ENCODE assay signal across 16 cellular contexts in genomic region chr17:72587156-72587555, GRCh38.
A peak's percentile ranks its signal among the peaks of the same experiment; 100 is the strongest.
DNase-seq lines count a peak whose midpoint lies in the region; ATAC-seq and TF ChIP-seq lines count a peak whose summit lies in the region.
"Had no signal": no experiment of that assay in that cellular context is flagged by ENCODE, and none has a peak within 500 bp of the region (broad histone marks: within the 10 kb centered on the region; RNA-seq: fewer than 3 reads in every experiment).

No MANE protein-coding gene starts in this region.

- no peaks in the 10 kb centered on the region for H3K27me3 ChIP-seq in CD4-positive, alpha-beta memory T cell (ENCODE audit: insufficient read depth, low read length)
- H3K27me3 ChIP-seq in Panc1 (ENCODE audit: control insufficient read depth, insufficient read depth, low read length) (no peaks in the 10 kb centered on the region), mammary epithelial cell (ENCODE audit: insufficient read depth, low read length) (no peaks in the 10 kb centered on the region), mesenchymal stem cell (ENCODE audit: control insufficient read depth in 1 of 2, insufficient read depth in 1 of 2, low read length in 2 of 2) (no peaks in the 10 kb centered on the region)

- H3K14ac ChIP-seq in mesenchymal stem cell (ENCODE audit: low read length in 2 of 2): no peak overlapping the region

- no peaks in the 10 kb centered on the region for H3K36me3 ChIP-seq in CD4-positive, alpha-beta memory T cell (ENCODE audit: insufficient read depth, low read length)
- peaks cover 5% of the 10 kb centered on the region; the same call in 1 of the 2 replicates for H3K36me3 ChIP-seq in Panc1 (ENCODE audit: control insufficient read depth, insufficient read depth, low read length)
- peaks cover 10% of the 10 kb centered on the region for H3K36me3 ChIP-seq in mammary epithelial cell (ENCODE audit: insufficient read depth, low read length)
- peaks cover 0 to 3% of the 10 kb centered on the region in 2 experiments for H3K36me3 ChIP-seq in mesenchymal stem cell (ENCODE audit: control insufficient read depth in 1 of 2, insufficient read depth in 2 of 2, low read depth in 1 of 2, low read length in 2 of 2)

- no peak overlapping the region for H2BK5ac ChIP-seq in mesenchymal stem cell (ENCODE audit: low read depth, low read length, poor library complexity, severe bottlenecking)

- in situ Hi-C loops in Panc1 (cut with HindIII; ENCODE audit: low pct_unique_long_range_greater_than_20kb, low sequenced_read_pairs): no loop called here
- in situ Hi-C loops in mammary epithelial cell (cut with MboI; ENCODE audit: low sequenced_read_pairs in 2 of 2): loop anchor here in 1 of 2 donors (10.0 kb wide), 1 partner anchor 128 kb away; no protein-coding TSS in a partner anchor

- H3K4me2 ChIP-seq in mammary epithelial cell (ENCODE audit: insufficient read depth, low read depth, low read length) (peak overlapping the region; percentile 80), mesenchymal stem cell (ENCODE audit: low read length, poor library complexity, severe bottlenecking) (peak overlapping the region; percentile 23)

- dilution Hi-C loops in mammary epithelial cell (cut with HindIII; ENCODE audit: low sequenced_read_pairs): loop anchor here (10.0 kb wide), 2 partner anchors 48 to 88 kb away; no protein-coding TSS in a partner anchor

- peak overlapping the region in 7 of 8 donors; percentile 6 to 81 (median 50) for H3K4me3 Mint-ChIP-seq in CD4-positive, alpha-beta memory T cell
- H3K4me3 Mint-ChIP-seq: IgD-negative memory B cell; stimulated activated naive B cell treated with anti-CD40 and anti-IgM and Interleukin-4, amounts not matched to agents 10 μg/mL and 1 μg/mL and 100 μg/mL, for 72 hours had no signal

- peak overlapping the region; percentile 78 for H3K9ac ChIP-seq in mammary epithelial cell (ENCODE audit: insufficient read depth, low read length)
- H3K9ac ChIP-seq in mesenchymal stem cell (ENCODE audit: low read length): no peak overlapping the region

- H3K4ac ChIP-seq in mesenchymal stem cell (ENCODE audit: low read depth in 1 of 2, low read length in 2 of 2): no peak overlapping the region

- no peaks in the 10 kb centered on the region for H3K9me3 Mint-ChIP-seq in CD4-positive, alpha-beta memory T cell
- H3K9me3 Mint-ChIP-seq: IgD-negative memory B cell; stimulated activated naive B cell treated with anti-CD40 and anti-IgM and Interleukin-4, amounts not matched to agents 10 μg/mL and 1 μg/mL and 100 μg/mL, for 72 hours had no signal

- peaks cover 96% of the 10 kb centered on the region for H3K79me2 ChIP-seq in mammary epithelial cell (ENCODE audit: insufficient read depth, low read length)

- no peaks in the 10 kb centered on the region for H3K9me3 ChIP-seq in CD4-positive, alpha-beta memory T cell (ENCODE audit: control insufficient read depth in 1 of 2, low read length in 2 of 2)
- H3K9me3 ChIP-seq in Panc1 (ENCODE audit: control insufficient read depth, insufficient read depth, low read depth, low read length): no peaks in the 10 kb centered on the region
- no peaks in the 10 kb centered on the region for H3K9me3 ChIP-seq in mammary epithelial cell (replicated peaks; ENCODE audit: insufficient read depth, low read length)
- no peaks in the 10 kb centered on the region for H3K9me3 ChIP-seq in mesenchymal stem cell (ENCODE audit: control insufficient read depth, low read length)

- H2AFZ ChIP-seq in mammary epithelial cell (ENCODE audit: low read depth, low read length) (no peak overlapping the region), mesenchymal stem cell (ENCODE audit: low read depth, low read length) (no peak overlapping the region)

- H3K18ac ChIP-seq in mesenchymal stem cell (ENCODE audit: low read depth in 1 of 2, low read length in 2 of 2): no peak overlapping the region

- H3K23ac ChIP-seq in mesenchymal stem cell (ENCODE audit: low read length in 2 of 2): no peak overlapping the region

- no peak for ATAC-seq in Panc1
- ATAC-seq: right cardiac atrium; stimulated activated naive B cell treated with anti-CD40 and anti-IgM and Interleukin-4, amounts not matched to agents 10 μg/mL and 1 μg/mL and 100 μg/mL, for 72 hours had no signal

- H3K27ac Mint-ChIP-seq in CD4-positive, alpha-beta memory T cell: peak overlapping the region in 4 of 7 donors; percentile 62 to 91 (median 84)
- H3K27ac Mint-ChIP-seq: stimulated activated naive B cell treated with anti-CD40 and anti-IgM and Interleukin-4, amounts not matched to agents 10 μg/mL and 1 μg/mL and 100 μg/mL, for 72 hours had no signal

- H3K4me1 ChIP-seq in CD4-positive, alpha-beta memory T cell (ENCODE audit: insufficient read depth, low read length): peaks cover 26% of the 10 kb centered on the region
- peaks cover 35% of the 10 kb centered on the region for H3K4me1 ChIP-seq in Panc1 (ENCODE audit: control insufficient read depth, insufficient read depth, low read length)
- H3K4me1 ChIP-seq in mammary epithelial cell (ENCODE audit: insufficient read depth, low read length): peaks cover 38% of the 10 kb centered on the region
- H3K4me1 ChIP-seq in mesenchymal stem cell (ENCODE audit: control insufficient read depth, insufficient read depth, low read depth, low read length): peaks cover 15% of the 10 kb centered on the region

- H3K4me3 ChIP-seq in CD4-positive, alpha-beta memory T cell (ENCODE audit: low read length in 2 of 2): no peak overlapping the region
- H3K4me3 ChIP-seq in Panc1 (ENCODE audit: low read depth in 2 of 2, low read length in 2 of 2) (peak overlapping the region; percentile 89 to 94; a peak in 3 of 4 replicates), mammary epithelial cell (replicated peaks in 1 of 3; ENCODE audit: insufficient read depth in 1 of 3, low read depth in 2 of 3, low read length in 3 of 3) (peak overlapping the region in 1 of 3 experiments; percentile 15), mesenchymal stem cell (ENCODE audit: insufficient read depth in 1 of 2, low read depth in 1 of 2, low read length in 2 of 2) (no peak overlapping the region)
- H3K4me3 ChIP-seq: lung had no signal

- intact Hi-C loops in CD4-positive, alpha-beta memory T cell (cut with micrococcal nuclease): no loop called here
- intact Hi-C loops in Panc1 (cut with micrococcal nuclease; ENCODE audit: unreplicated experiment): no loop called here
- intact Hi-C loops in mammary epithelial cell (cut with micrococcal nuclease): loop anchor here (10.0 kb wide), 2 partner anchors 608 to 718 kb away; partner anchors contain the start of gene COG1

- peaks cover 11 to 24% of the 10 kb centered on the region in 2 donors for H3K27me3 Mint-ChIP-seq in CD4-positive, alpha-beta memory T cell

- no peaks in the 10 kb centered on the region for H4K20me1 ChIP-seq in mammary epithelial cell (ENCODE audit: insufficient read depth, low read length)

- H4K8ac ChIP-seq in mesenchymal stem cell (ENCODE audit: low read length): no peak overlapping the region

- no peak overlapping the region for H4K91ac ChIP-seq in mesenchymal stem cell (ENCODE audit: low read length)

- TF ChIP-seq CTCF in Panc1 (IDR thresholded peaks at IDR 0.05) (no peak), mammary epithelial cell (conservative IDR thresholded peaks at IDR 0.05 in 1 of 2, IDR thresholded peaks at IDR 0.05 in 1 of 2; ENCODE audit: extremely low read depth in 1 of 2, insufficient read depth in 1 of 2, low read depth in 1 of 2, low read length in 2 of 2) (no peak)

- no peaks in the 10 kb centered on the region for H3K36me3 Mint-ChIP-seq in CD4-positive, alpha-beta memory T cell
- H3K36me3 Mint-ChIP-seq: stimulated activated naive B cell treated with anti-CD40 and anti-IgM and Interleukin-4, amounts not matched to agents 10 μg/mL and 1 μg/mL and 100 μg/mL, for 72 hours had no signal

- BruUV-seq in Panc1 (replicated peaks; lab: Mats Ljungman, UMichigan) (no TSS peak), mammary epithelial cell (replicated peaks; lab: Mats Ljungman, UMichigan) (no TSS peak)

- no peak overlapping the region for H2BK120ac ChIP-seq in mesenchymal stem cell (ENCODE audit: low read depth, low read length)

- peaks cover 24 to 58% (median 41%) of the 10 kb centered on the region in 4 donors for H3K4me1 Mint-ChIP-seq in CD4-positive, alpha-beta memory T cell

- peak overlapping the region; percentile 45 for H2AK5ac ChIP-seq in mesenchymal stem cell (ENCODE audit: low read length, severe bottlenecking)

- POLR2A ChIA-PET in CD4-positive, alpha-beta memory T cell (lab: Charles Lee; ENCODE audit: partially characterized antibody): no interaction called here
- POLR2A ChIA-PET in Panc1 (lab: Charles Lee): no interaction called here

- DNase-seq in CD4-positive, alpha-beta memory T cell: no peak
- DNase-seq in Panc1 (ENCODE audit: low read depth, low spot score): no peak
- peak; percentile 87 for DNase-seq in mammary epithelial cell
- no peak for DNase-seq in mesenchymal stem cell
- DNase-seq in NOMO-1 (lab: John Stamatoyannopoulos, UW; ENCODE audit: unreplicated experiment in 2 of 2): no peak
- no peak for DNase-seq in DMS153 treated with DMSO at 0.1 percent for 48 hours (lab: John Stamatoyannopoulos, UW; ENCODE audit: unreplicated experiment)
- DNase-seq in NCI-H2029 treated with DMSO at 0.1 percent for 48 hours (lab: John Stamatoyannopoulos, UW): no peak
- no peak for DNase-seq in stimulated activated CD8-positive, alpha-beta memory T cell treated with anti-CD3 and anti-CD28 coated beads, Interleukin-4, amount 100 ng/mL, for 48 hours
- DNase-seq: activated CD4-positive, alpha-beta T cell treated with anti-CD3 and anti-CD28 coated beads, Interleukin-2, amount 50 U/mL, for 48 hours; amygdala; DMS79; NCI-H1105; right cardiac atrium; stimulated activated naive B cell treated with anti-CD40 and anti-IgM and Interleukin-4, amounts not matched to agents 10 μg/mL and 1 μg/mL and 100 μg/mL, for 72 hours had no signal

- no peak overlapping the region for H2BK12ac ChIP-seq in mesenchymal stem cell (ENCODE audit: low read length in 2 of 2)

- CTCF ChIA-PET in CD4-positive, alpha-beta memory T cell (lab: Charles Lee; ENCODE audit: partially characterized antibody): interaction anchor here (0.8 to 1.1 kb wide), 2 partner anchors 139 to 140 kb away, joined by 3 to 5 read pairs; no protein-coding TSS in a partner anchor
- CTCF ChIA-PET in Panc1 (lab: Charles Lee) (interaction anchor here (0.5 to 2.9 kb wide), 5 partner anchors 27 to 141 kb away, joined by 3 to 14 read pairs (median 4); no protein-coding TSS in a partner anchor), mammary epithelial cell (lab: Charles Lee; ENCODE audit: low non-redundant PET) (no interaction called here)

- 16% methylated on average over 7 of the region's 7 CpGs for WGBS in mammary epithelial cell (ENCODE audit: low coverage, missing lambda C conversion rate)
- 93% methylated on average over 5 of the region's 7 CpGs for WGBS in mesenchymal stem cell

- H2BK15ac ChIP-seq in mesenchymal stem cell (ENCODE audit: low read depth, poor library complexity, severe bottlenecking): no peak overlapping the region

- H3K27ac ChIP-seq in CD4-positive, alpha-beta memory T cell (ENCODE audit: low read depth, low read length): no peak overlapping the region
- H3K27ac ChIP-seq in Panc1 (ENCODE audit: low read length) (peak overlapping the region; percentile 96), mammary epithelial cell (ENCODE audit: insufficient read depth, low read depth, low read length) (peak overlapping the region; percentile 98), mesenchymal stem cell (ENCODE audit: low read length, poor library complexity, severe bottlenecking) (peak overlapping the region; percentile 88)

- no peaks in the 10 kb centered on the region for H3K79me1 ChIP-seq in mesenchymal stem cell (replicated peaks; ENCODE audit: low read length, poor library complexity, severe bottlenecking)

Comparison
In these comparisons a context has a peak if more than half of its experiments do, and no peak if none do; other contexts are left out.
1. H3K4me3 ChIP-seq: peak in Panc1 (2 of 2); none in CD4-positive, alpha-beta memory T cell (0 of 2) and mesenchymal stem cell (0 of 2).